Comparison of ENCODE assay signal across 8 cellular contexts in genomic region chr7:6637544-6638229, GRCh38. TPM values are rescaled to one million over a fixed set of nuclear protein-coding genes. Genes with fewer than 3 reads are reported as not detected.
DNase-seq lines count a peak whose midpoint lies in the region; ATAC-seq, FAIRE-seq and TF ChIP-seq lines count a peak whose summit lies in the region.

No MANE protein-coding gene starts in this region.

- peaks cover 0 to 2% (median 0%) of the 10 kb centered on the region in 3 donors for H3K36me3 ChIP-seq in pancreas

- peak; percentile 96 for DNase-seq in GM12892 (ENCODE audit: insufficient read length)
- DNase-seq in NCI-H226 = peak; percentile 28
- DNase-seq in activated T-cell treated with anti-CD3 and anti-CD28 coated beads for 4 hours = peak; percentile 29
- peak; percentile 8 for DNase-seq in fibroblast of pulmonary artery (ENCODE audit: low read depth)
- peak in 3 of 6 donors; percentile 23 to 76 (median 39) for DNase-seq in pancreas
- DNase-seq in urothelium cell line (ENCODE audit: low spot score) = peak; percentile 92

- H3K4me3 ChIP-seq in fibroblast of pulmonary artery (replicated peaks; ENCODE audit: low read depth, low read length) (peak overlapping the region; percentile 71), pancreas (peak overlapping the region; percentile 55 to 93 (median 86))

- ATAC-seq in HG02852 (IDR thresholded peaks at IDR 0.05; ENCODE audit: unreplicated experiment) (peak; percentile 72), pancreas (peak in 3 of 4 donors; percentile 35 to 53 (median 52))

- intact Hi-C loops in pancreas (cut with DNase I) = no loop called here

- WGBS in pancreas, 2 donors = 1% methylated on average over 42 to 60 of the region's 60 CpGs

- no peaks in the 10 kb centered on the region for H3K9me3 ChIP-seq in pancreas

- H3K27me3 ChIP-seq in pancreas = no peaks in the 10 kb centered on the region

- peaks cover 0 to 8% (median 3%) of the 10 kb centered on the region in 3 donors for H3K4me1 ChIP-seq in pancreas

- TF ChIP-seq CTCF in 22Rv1 (IDR thresholded peaks at IDR 0.05) = peak; percentile 42
- peak; percentile 17 for TF ChIP-seq CTCF in fibroblast of pulmonary artery (IDR thresholded peaks at IDR 0.05; ENCODE audit: low read length, missing control alignments)
- TF ChIP-seq CTCF in pancreas (IDR thresholded peaks at IDR 0.05) = no peak

- H3K27ac ChIP-seq in 22Rv1 (peak overlapping the region; percentile 75), pancreas (peak overlapping the region in 1 of 4 donors; percentile 22)

- peak; percentile 76 for FAIRE-seq in GM12892 (lab: Jason Lieb, UNC)
- no peak for FAIRE-seq in pancreas (lab: Jason Lieb, UNC)
- FAIRE-seq in urothelium cell line (lab: Jason Lieb, UNC) = peak; percentile 85

- no peak for TF ChIP-seq POLR2A in GM12892 (IDR thresholded peaks at IDR 0.05; ENCODE audit: low read depth, low read length)

RNA-seq across cellular contexts. Expression of gene ZNF316, which starts 0.6 kb away (rescaled TPM):
- polyA plus RNA-seq in GM12892 (2012; ENCODE audit: missing spikeins) = 12.1 TPM
- total RNA-seq in pancreas = 10 to 100 TPM; 12.4 to 21.6 (median 14.5) TPM
- 10 to 100 TPM; 19.6 to 52.6 TPM for polyA plus RNA-seq in pancreas

RNA-seq across cellular contexts. Expression of gene ZNF853, which starts 22.3 kb away (rescaled TPM):
- 0.06 TPM for polyA plus RNA-seq in GM12892 (2012; ENCODE audit: missing spikeins)
- total RNA-seq in pancreas = 1 to 10 TPM; 3.6 to 7.8 (median 5.8) TPM
- polyA plus RNA-seq in pancreas = 1 to 10 TPM; 1.6 to 4.3 TPM

RNA-seq across cellular contexts. Expression of gene INTS15, which starts 47.9 kb away (rescaled TPM):
- polyA plus RNA-seq in GM12892 (2012; ENCODE audit: missing spikeins) = 13.3 TPM
- total RNA-seq in pancreas = 10 to 100 TPM; 12.4 to 18.1 (median 14.1) TPM
- polyA plus RNA-seq in pancreas = 10 to 100 TPM; 21.1 to 23.0 TPM

Comparison
In these comparisons a context has a peak if more than half of its experiments do, and no peak if none do; other contexts are left out.
1. CTCF ChIP-seq: peak in 22Rv1 (single experiment) and fibroblast of pulmonary artery (single experiment); none in pancreas (0 of 4).